8 cellular contexts compared by ENCODE assay signal in genomic region chr16:5071681-5072333, GRCh38. TPM values are rescaled to one million over a fixed set of nuclear protein-coding genes. Genes with fewer than 3 reads are reported as not detected.
DNase-seq lines count a peak whose midpoint lies in the region; ATAC-seq and TF ChIP-seq lines count a peak whose summit lies in the region.

A gene with protein sequence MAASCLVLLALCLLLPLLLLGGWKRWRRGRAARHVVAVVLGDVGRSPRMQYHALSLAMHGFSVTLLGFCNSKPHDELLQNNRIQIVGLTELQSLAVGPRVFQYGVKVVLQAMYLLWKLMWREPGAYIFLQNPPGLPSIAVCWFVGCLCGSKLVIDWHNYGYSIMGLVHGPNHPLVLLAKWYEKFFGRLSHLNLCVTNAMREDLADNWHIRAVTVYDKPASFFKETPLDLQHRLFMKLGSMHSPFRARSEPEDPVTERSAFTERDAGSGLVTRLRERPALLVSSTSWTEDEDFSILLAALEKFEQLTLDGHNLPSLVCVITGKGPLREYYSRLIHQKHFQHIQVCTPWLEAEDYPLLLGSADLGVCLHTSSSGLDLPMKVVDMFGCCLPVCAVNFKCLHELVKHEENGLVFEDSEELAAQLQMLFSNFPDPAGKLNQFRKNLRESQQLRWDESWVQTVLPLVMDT (plus strand): TSS chr16:5071843. CDS start chr16:5071850, 7 bp downstream.

- H3K4me1 ChIP-seq in ascending aorta = peaks cover 0 to 10% of the 10 kb centered on the region in 2 donors

- no peaks in the 10 kb centered on the region for H3K27me3 Mint-ChIP-seq in T-helper 2 cell treated with Interferon-gamma antibody and Interleukin-4, amounts not matched to agents 5 μg/mL and 100 μg/mL, for 36 hours (ENCODE audit: low read depth)

- H3K4me3 ChIP-seq in ascending aorta = peak within 1 kb of the TSS; percentile 63 to 68

- no peaks in the 10 kb centered on the region for H3K9me3 ChIP-seq in ascending aorta

- peak within 1 kb of the TSS; percentile 98 for H3K27ac Mint-ChIP-seq in T-helper 2 cell treated with Interferon-gamma antibody and Interleukin-4, amounts not matched to agents 5 μg/mL and 100 μg/mL, for 36 hours

- peaks cover 20% of the 10 kb centered on the region for H3K4me1 Mint-ChIP-seq in T-helper 2 cell treated with Interferon-gamma antibody and Interleukin-4, amounts not matched to agents 5 μg/mL and 100 μg/mL, for 36 hours (ENCODE audit: low read depth)

- H3K27ac ChIP-seq in ascending aorta = peak within 1 kb of the TSS; percentile 66 to 77

- H3K36me3 ChIP-seq in ascending aorta = peaks cover 15 to 17% of the 10 kb centered on the region in 2 donors

- ATAC-seq in GM18499 (IDR thresholded peaks at IDR 0.05; ENCODE audit: insufficient read depth, unreplicated experiment) = peak; percentile 74
- peak; percentile 91 for ATAC-seq in HG02852 (IDR thresholded peaks at IDR 0.05; ENCODE audit: unreplicated experiment)

- peak; percentile 75 for DNase-seq in NCI-H146 treated with DMSO at 0.1 percent for 48 hours (lab: John Stamatoyannopoulos, UW; ENCODE audit: unreplicated experiment)
- peak; percentile 89 for DNase-seq in T-helper 2 cell treated with Interferon-gamma antibody and Interleukin-4, amounts not matched to agents 5 μg/mL and 100 μg/mL, for 36 hours (ENCODE audit: low spot score)
- DNase-seq in ascending aorta (ENCODE audit: low spot score in 2 of 2) = peak; percentile 42 to 93
- peak; percentile 96 for DNase-seq in hepatic stellate cell (ENCODE audit: low spot score)
- DNase-seq in retina = peak; percentile 94
- DNase-seq in cortex of kidney (lab: John Stamatoyannopoulos, UW) = no peak

- peaks cover 16% of the 10 kb centered on the region for H3K36me3 Mint-ChIP-seq in T-helper 2 cell treated with Interferon-gamma antibody and Interleukin-4, amounts not matched to agents 5 μg/mL and 100 μg/mL, for 36 hours (ENCODE audit: low read depth)

- TF ChIP-seq CTCF in ascending aorta (IDR thresholded peaks at IDR 0.05) = no peak

- no peaks in the 10 kb centered on the region for H3K9me3 Mint-ChIP-seq in T-helper 2 cell treated with Interferon-gamma antibody and Interleukin-4, amounts not matched to agents 5 μg/mL and 100 μg/mL, for 36 hours

- peak within 1 kb of the TSS; percentile 97 for H3K4me3 Mint-ChIP-seq in T-helper 2 cell treated with Interferon-gamma antibody and Interleukin-4, amounts not matched to agents 5 μg/mL and 100 μg/mL, for 36 hours

- intact Hi-C loops in ascending aorta (cut with DNase I) = loop anchor here (5.0 kb wide), 2 partner anchors 40 to 115 kb away; partner anchors contain the start of genes NAGPA and SEC14L5

- H3K27me3 ChIP-seq in ascending aorta = no peaks in the 10 kb centered on the region

RNA-seq across cellular contexts. Expression of the gene that starts here (rescaled TPM):
- 27.2 TPM for total RNA-seq in ascending aorta
